In the genomic region with DNA sequence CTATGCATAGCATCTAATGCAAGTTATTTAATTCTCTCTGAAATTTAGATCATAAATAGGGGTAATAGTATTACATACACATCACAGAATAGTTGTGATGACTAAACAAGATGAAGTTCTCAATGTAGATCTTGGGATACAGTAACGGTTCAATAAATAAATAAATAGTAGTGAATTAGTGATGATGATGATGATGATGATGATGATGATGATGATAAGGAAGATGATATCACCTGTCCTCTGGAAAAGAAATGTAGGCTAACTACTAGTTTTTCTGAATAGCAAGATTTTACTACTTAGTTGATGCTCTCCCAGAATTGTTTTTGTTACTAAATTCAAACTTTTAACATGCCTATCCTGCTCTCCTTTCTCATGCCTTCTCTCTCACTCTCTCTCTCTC, we compare ENCODE assay signal across 25 cellular contexts. TPM values are rescaled to one million over a fixed set of nuclear protein-coding genes. Genes with fewer than 3 reads are reported as not detected.
A peak's percentile ranks its signal among the peaks of the same experiment; 100 is the strongest.
DNase-seq lines count a peak whose midpoint lies in the region; ATAC-seq, FAIRE-seq and TF ChIP-seq lines count a peak whose summit lies in the region.
"Had no signal": no experiment of that assay in that cellular context is flagged by ENCODE, and none has a peak within 500 bp of the region (broad histone marks: within the 10 kb centered on the region; RNA-seq: fewer than 3 reads in every experiment).

No MANE protein-coding gene starts in this region.

- H3K27me3 ChIP-seq in HepG2 (ENCODE audit: control insufficient read depth in 1 of 2, insufficient read depth in 2 of 2, low read length in 2 of 2) (no peaks in the 10 kb centered on the region), right lobe of liver (no peaks in the 10 kb centered on the region), H9 (ENCODE audit: insufficient read depth, low read length) (no peaks in the 10 kb centered on the region)
- H3K27me3 ChIP-seq: BE2C had no signal

- in situ Hi-C loops in HepG2 (cut with HindIII; ENCODE audit: extremely low pct_ligation_motif_present, low pct_unique_long_range_greater_than_20kb), result no loop called here

- H3K4me1 ChIP-seq in HepG2 (ENCODE audit: insufficient read depth, low read length) (no peaks in the 10 kb centered on the region), right lobe of liver (no peaks in the 10 kb centered on the region), kidney (ENCODE audit: control insufficient read depth in 1 of 2, insufficient read depth in 1 of 2, low read depth in 1 of 2, low read length in 2 of 2) (peaks cover 0 to 3% of the 10 kb centered on the region in 2 donors), H9 (ENCODE audit: insufficient read depth, low read length) (no peaks in the 10 kb centered on the region)
- H3K4me1 ChIP-seq: A549; BE2C; BLaER1 treated with 17β-estradiol and CSF1 and Interleukin-3, amounts not matched to agents 10 nM and 100 nM had no signal

- H2AFZ ChIP-seq in HepG2 (ENCODE audit: low read length), result no peak overlapping the region
- no peak overlapping the region for H2AFZ ChIP-seq in H9 (ENCODE audit: low read length)
- H2AFZ ChIP-seq: GM23248 had no signal

- H3K4ac ChIP-seq in H9 (ENCODE audit: low read depth, low read length), result no peak overlapping the region

- H4K91ac ChIP-seq in H9 (ENCODE audit: insufficient read length, low read depth, low read length), result no peak overlapping the region

- no peak overlapping the region for H3K9ac ChIP-seq in HepG2 (ENCODE audit: insufficient read depth, low read depth, low read length)
- no peak overlapping the region for H3K9ac ChIP-seq in kidney (ENCODE audit: low read length in 2 of 2)
- no peak overlapping the region for H3K9ac ChIP-seq in H9 (ENCODE audit: extremely low read depth, insufficient read length, low read length)
- H3K9ac ChIP-seq: BLaER1 treated with 17β-estradiol and CSF1 and Interleukin-3, amounts not matched to agents 10 nM and 100 nM; GM23248 had no signal

- no peak for DNase-seq in HepG2 (ENCODE audit: low spot score)
- DNase-seq in right lobe of liver, result no peak
- no peak for DNase-seq in central memory CD8-positive, alpha-beta T cell (ENCODE audit: low spot score in 2 of 2)
- no peak for DNase-seq in kidney
- no peak for DNase-seq in H9
- no peak for DNase-seq in stimulated activated naive CD4-positive, alpha-beta T cell (lab: John Stamatoyannopoulos, UW)
- no peak for DNase-seq in stimulated activated CD8-positive, alpha-beta memory T cell treated with anti-CD3 and anti-CD28 coated beads, Interleukin-4, amount 100 ng/mL, for 48 hours
- DNase-seq: 8988T; ACHN; AML-193; BE2C; CD4-positive, alpha-beta T cell; CD8-positive, alpha-beta memory T cell; DMS53; DMS79 treated with DMSO at 0.1 percent for 48 hours; GF-D8; GM23248; H7; HFFc6 had no signal

- H2BK20ac ChIP-seq in H9 (ENCODE audit: low read depth, low read length, poor library complexity, severe bottlenecking), result no peak overlapping the region

- no peak overlapping the region for H4K8ac ChIP-seq in H9 (replicated peaks; ENCODE audit: insufficient read length, low read depth, low read length)

- TF ChIP-seq POLR2A in HepG2 (IDR thresholded peaks at IDR 0.05; ENCODE audit: insufficient read depth in 1 of 2, low read depth in 2 of 2, low read length in 2 of 2) (no peak), right lobe of liver (IDR thresholded peaks at IDR 0.05) (no peak)

- BruUV-seq in HepG2 (replicated peaks; lab: Mats Ljungman, UMichigan), result no TSS peak

- H3K23ac ChIP-seq in H9 (ENCODE audit: insufficient read length, low read depth, low read length), result no peak overlapping the region

- H3K23me2 ChIP-seq in H9 (ENCODE audit: insufficient read length, low read depth, low read length, poor library complexity, severe bottlenecking), result no peaks in the 10 kb centered on the region

- H3K27ac ChIP-seq in HepG2 (ENCODE audit: extremely low read length, insufficient read depth, low read length) (no peak overlapping the region), right lobe of liver (no peak overlapping the region), kidney (ENCODE audit: low read depth in 2 of 2, low read length in 2 of 2) (no peak overlapping the region), H9 (ENCODE audit: insufficient read length, low read depth, low read length) (no peak overlapping the region)
- H3K27ac ChIP-seq: A549; BLaER1 treated with 17β-estradiol and CSF1 and Interleukin-3, amounts not matched to agents 10 nM and 100 nM; GM23248 had no signal

- no peak overlapping the region for H2BK5ac ChIP-seq in H9 (ENCODE audit: insufficient read length, low read length)

- TF ChIP-seq EP300 in HepG2 (IDR thresholded peaks at IDR 0.05; ENCODE audit: low read depth in 2 of 2, low read length in 2 of 2), result no peak
- no peak for TF ChIP-seq EP300 in HepG2 (CRISPR knock-in tag; IDR thresholded peaks at IDR 0.05; ENCODE audit: borderline replicate concordance)

- peaks cover 33% of the 10 kb centered on the region for H3K4me1 Mint-ChIP-seq in central memory CD8-positive, alpha-beta T cell
- H3K4me1 Mint-ChIP-seq in H9, result peaks cover 9 to 10% of the 10 kb centered on the region in 2 experiments
- H3K4me1 Mint-ChIP-seq: CD14-positive monocyte had no signal

- H4K20me1 ChIP-seq in HepG2 (ENCODE audit: insufficient read depth, low read length), result no peaks in the 10 kb centered on the region
- no peaks in the 10 kb centered on the region for H4K20me1 ChIP-seq in H9 (ENCODE audit: control insufficient read depth, insufficient read depth, insufficient read length)

- H3K4me2 ChIP-seq in HepG2 (ENCODE audit: low read depth, low read length) (no peak overlapping the region), H9 (ENCODE audit: insufficient read depth, insufficient read length, low read length) (no peak overlapping the region)
- H3K4me2 ChIP-seq: A549; BLaER1 treated with 17β-estradiol and CSF1 and Interleukin-3, amounts not matched to agents 10 nM and 100 nM had no signal

- TF ChIP-seq CTCF in HepG2 (CRISPR knock-in tag; IDR thresholded peaks at IDR 0.05) (no peak), right lobe of liver (IDR thresholded peaks at IDR 0.05) (no peak), kidney (IDR thresholded peaks at IDR 0.05; ENCODE audit: borderline replicate concordance, extremely low read depth, insufficient read depth) (no peak), H9 (conservative IDR thresholded peaks at IDR 0.05) (no peak)

- peaks cover 4% of the 10 kb centered on the region for H3K36me3 Mint-ChIP-seq in central memory CD8-positive, alpha-beta T cell (ENCODE audit: insufficient read depth)
- peaks cover 3 to 8% (median 8%) of the 10 kb centered on the region in 3 experiments; a peak in 5 of 7 replicates for H3K36me3 Mint-ChIP-seq in H9 (ENCODE audit: insufficient read depth in 1 of 3, low read depth in 3 of 3)

- WGBS in HepG2 (ENCODE audit: low lambda C conversion rate), result 90% methylated on average over 1 of the region's 1 CpG
- WGBS in right lobe of liver (ENCODE audit: insufficient coverage, low coverage, low lambda C conversion rate, missing lambda C conversion rate), result 58% methylated on average over 1 of the region's 1 CpG
- WGBS in H9 (ENCODE audit: extremely low coverage, insufficient read length, low lambda C conversion rate), result 100% methylated on average over 1 of the region's 1 CpG

- no peak overlapping the region for H3K14ac ChIP-seq in H9 (ENCODE audit: insufficient read depth, low read length)

- no peaks in the 10 kb centered on the region for H3K36me3 ChIP-seq in HepG2 (replicated peaks in 1 of 2; ENCODE audit: control insufficient read depth in 1 of 2, insufficient read depth in 2 of 2, low read length in 2 of 2)
- no peaks in the 10 kb centered on the region for H3K36me3 ChIP-seq in right lobe of liver
- no peaks in the 10 kb centered on the region for H3K36me3 ChIP-seq in kidney (ENCODE audit: control insufficient read depth in 1 of 2, insufficient read depth in 2 of 2, low read length in 2 of 2)
- H3K36me3 ChIP-seq: BE2C had no signal

- no peak overlapping the region for H3K18ac ChIP-seq in H9 (ENCODE audit: insufficient read length, low read depth, low read length)

- H3K9me3 ChIP-seq in HepG2 (ENCODE audit: low read length), result no peaks in the 10 kb centered on the region
- no peaks in the 10 kb centered on the region for H3K9me3 ChIP-seq in right lobe of liver
- H3K9me3 ChIP-seq in kidney (ENCODE audit: control insufficient read depth in 1 of 2, low read length in 2 of 2), result no peaks in the 10 kb centered on the region
- peaks cover 1% of the 10 kb centered on the region for H3K9me3 ChIP-seq in H9 (ENCODE audit: control insufficient read depth, low read depth, low read length)
- H3K9me3 ChIP-seq: A549, BE2C had no signal

- no peak overlapping the region for H3K4me3 Mint-ChIP-seq in central memory CD8-positive, alpha-beta T cell
- no peak overlapping the region for H3K4me3 Mint-ChIP-seq in H9
- H3K4me3 Mint-ChIP-seq: CD14-positive monocyte; CD4-positive, alpha-beta T cell; HFFc6 had no signal

- H3K4me3 ChIP-seq in HepG2 (replicated peaks in 1 of 3; ENCODE audit: insufficient read depth in 1 of 3, low read depth in 2 of 3, low read length in 3 of 3), result no peak overlapping the region
- H3K4me3 ChIP-seq in right lobe of liver, result no peak overlapping the region
- H3K4me3 ChIP-seq in kidney (ENCODE audit: low read length in 2 of 2), result no peak overlapping the region
- H3K4me3 ChIP-seq: A549; BLaER1 treated with 17β-estradiol and CSF1 and Interleukin-3, amounts not matched to agents 10 nM and 100 nM; GM23248 had no signal

- H3K27ac Mint-ChIP-seq in central memory CD8-positive, alpha-beta T cell (ENCODE audit: low read depth), result peak overlapping the region; percentile 8
- H3K27ac Mint-ChIP-seq in H9, result no peak overlapping the region
- H3K27ac Mint-ChIP-seq: CD4-positive, alpha-beta T cell; CD8-positive, alpha-beta memory T cell; HFFc6 had no signal

- no peak for ATAC-seq in HepG2
- no peak for ATAC-seq in right lobe of liver
- ATAC-seq in central memory CD8-positive, alpha-beta T cell (replicated peaks; ENCODE audit: extremely low read depth, poor library complexity, severe bottlenecking), result no peak
- ATAC-seq: A549, HCT116 had no signal

- H2BK120ac ChIP-seq in H9 (ENCODE audit: low read depth, low read length, poor library complexity, severe bottlenecking), result no peak overlapping the region

- no peaks in the 10 kb centered on the region for H3K79me2 ChIP-seq in HepG2 (ENCODE audit: insufficient read depth, low read length)
- no peaks in the 10 kb centered on the region for H3K79me2 ChIP-seq in H9 (ENCODE audit: insufficient read depth, low read length)

- H3K56ac ChIP-seq in H9 (ENCODE audit: insufficient read length, low read depth, low read length), result no peak overlapping the region

- H3K9me3 Mint-ChIP-seq in central memory CD8-positive, alpha-beta T cell, result no peaks in the 10 kb centered on the region
- H3K9me3 Mint-ChIP-seq in H9, result peaks cover 62 to 69% of the 10 kb centered on the region in 2 experiments
- H3K9me3 Mint-ChIP-seq: CD4-positive, alpha-beta T cell; CD8-positive, alpha-beta memory T cell; HFFc6 had no signal

- H4K5ac ChIP-seq in H9 (ENCODE audit: insufficient read length, low read depth, low read length), result no peak overlapping the region

- no peak for FAIRE-seq in HepG2 (lab: Jason Lieb, UNC)
- FAIRE-seq in kidney (lab: Jason Lieb, UNC), result peak; percentile 23
- FAIRE-seq: A549, GM12892, H1 had no signal

- TF ChIP-seq RAD21 in HepG2 (CRISPR knock-in tag; IDR thresholded peaks at IDR 0.05), result no peak

- H2BK15ac ChIP-seq in H9 (ENCODE audit: low read depth, low read length), result no peak overlapping the region

- no peak overlapping the region for H3T11ph ChIP-seq in H9 (ENCODE audit: low read length)

- H3K79me1 ChIP-seq in H9 (ENCODE audit: insufficient read depth, low read depth, low read length, poor library complexity, severe bottlenecking), result no peaks in the 10 kb centered on the region

- H3K27me3 Mint-ChIP-seq in central memory CD8-positive, alpha-beta T cell, result no peaks in the 10 kb centered on the region
- no peaks in the 10 kb centered on the region for H3K27me3 Mint-ChIP-seq in H9 (ENCODE audit: low read depth)
- H3K27me3 Mint-ChIP-seq: CD4-positive, alpha-beta T cell had no signal

- POLR2A ChIA-PET in HepG2 (lab: Yijun Ruan, JAX), result no interaction called here

- H2AK5ac ChIP-seq in H9 (ENCODE audit: insufficient read length, low read length), result no peak overlapping the region

- no peak overlapping the region for H2BK12ac ChIP-seq in H9 (ENCODE audit: insufficient read length, low read depth, low read length)

- CTCF ChIA-PET in HepG2 (lab: Yijun Ruan, JAX; ENCODE audit: low intra/inter-chr PET ratio, low total read pairs), result no interaction called here

- intact Hi-C loops in HepG2 (cut with micrococcal nuclease; ENCODE audit: unreplicated experiment), result no loop called here
- intact Hi-C loops in right lobe of liver (cut with DNase I), result no loop called here
- intact Hi-C loops in kidney (cut with DNase I), result no loop called here

RNA-seq across cellular contexts. Expression of a gene that starts 30.3 kb away (rescaled TPM):
- total RNA-seq in HepG2 (2016; rRNA removed; fragmentation: Illumina TruSeq; extraction: Trizol) (8.9 and 17.9 TPM in 2 replicates), right lobe of liver (10 to 100 TPM; 12.4 to 35.3 (median 23.5) TPM), kidney (130 TPM), H9 (2021) (41.8 and 42.1 TPM in 2 replicates)
- 1.5 and 1.6 TPM in 2 replicates for total RNA-seq in HepG2 (2016; cell fraction: cytosol; rRNA removed; fragmentation: Illumina TruSeq; extraction: Trizol; ENCODE audit: low read depth)
- 11.5 and 14.9 TPM in 2 replicates for total RNA-seq in HepG2 (2016; cell fraction: insoluble cytoplasmic fraction; rRNA removed; fragmentation: Illumina TruSeq; extraction: Trizol)
- total RNA-seq in HepG2 (2016; cell fraction: membrane; rRNA removed; fragmentation: Illumina TruSeq; extraction: Trizol), result 4.4 and 4.8 TPM in 2 replicates
- 5.1 and 5.7 TPM in 2 replicates for total RNA-seq in HepG2 (2016; cell fraction: nucleus; rRNA removed; fragmentation: Illumina TruSeq; extraction: Trizol)
- polyA plus RNA-seq in HepG2 (2011; rRNA removed) (8.2 and 11.4 TPM in 2 replicates), kidney (ENCODE audit: insufficient read depth, low read depth, low replicate concordance) (114 TPM)
- polyA plus RNA-seq in HepG2 (2011; cell fraction: cytosol; rRNA removed), result 5.9 and 9.1 TPM in 2 replicates
- 1.4 and 2.3 TPM in 2 replicates for polyA plus RNA-seq in HepG2 (2011; cell fraction: nucleus; rRNA removed)
- polyA plus RNA-seq in HepG2 (2012), result 7.6 and 12.1 TPM in 2 replicates
- polyA plus RNA-seq in HepG2 (2016; cell fraction: cytosol; fragmentation: Illumina TruSeq; extraction: Trizol; ENCODE audit: low read depth), result 3.5 and 3.7 TPM in 2 replicates
- polyA plus RNA-seq in HepG2 (2016; cell fraction: insoluble cytoplasmic fraction; fragmentation: Illumina TruSeq; extraction: Trizol; ENCODE audit: low read depth), result 28.6 and 34.1 TPM in 2 replicates
- polyA plus RNA-seq in HepG2 (2016; cell fraction: membrane; fragmentation: Illumina TruSeq; extraction: Trizol; ENCODE audit: low read depth), result 5.9 and 6.1 TPM in 2 replicates
- 9.2 and 10.9 TPM in 2 replicates for polyA plus RNA-seq in HepG2 (2016; cell fraction: nucleus; fragmentation: Illumina TruSeq; extraction: Trizol; ENCODE audit: insufficient read depth, low read depth)
- polyA minus RNA-seq in HepG2 (2011; rRNA and poly(A)+ RNA removed; ENCODE audit: low replicate concordance), result 3.0 and 10.1 TPM in 2 replicates
- polyA minus RNA-seq in HepG2 (2011; cell fraction: cytosol; rRNA and poly(A)+ RNA removed), result 5.7 and 6.5 TPM in 2 replicates
- 4.9 and 6.2 TPM in 2 replicates for polyA minus RNA-seq in HepG2 (2011; cell fraction: nucleus; rRNA and poly(A)+ RNA removed)

RNA-seq across cellular contexts. Expression of a gene that starts 30.5 kb away (rescaled TPM):
- total RNA-seq in HepG2 (2016; rRNA removed; fragmentation: Illumina TruSeq; extraction: Trizol) (0.24 and 0.36 TPM in 2 replicates), right lobe of liver (1 to 10 TPM; 1.9 to 5.5 (median 3.4) TPM), kidney (5.6 TPM), H9 (2021) (11.4 and 13.0 TPM in 2 replicates)
- total RNA-seq in HepG2 (2016; cell fraction: cytosol; rRNA removed; fragmentation: Illumina TruSeq; extraction: Trizol; ENCODE audit: low read depth), result not detected in 2 replicates
- 0.24 TPM in 1 of 2 replicates, not detected in the other for total RNA-seq in HepG2 (2016; cell fraction: insoluble cytoplasmic fraction; rRNA removed; fragmentation: Illumina TruSeq; extraction: Trizol)
- 0.19 and 0.41 TPM in 2 replicates for total RNA-seq in HepG2 (2016; cell fraction: membrane; rRNA removed; fragmentation: Illumina TruSeq; extraction: Trizol)
- total RNA-seq in HepG2 (2016; cell fraction: nucleus; rRNA removed; fragmentation: Illumina TruSeq; extraction: Trizol), result 0.22 TPM in 1 of 2 replicates, not detected in the other
- polyA plus RNA-seq in HepG2 (2011; rRNA removed) (0.31 and 0.44 TPM in 2 replicates), kidney (ENCODE audit: insufficient read depth, low read depth, low replicate concordance) (34.4 TPM)
- 0.16 and 0.35 TPM in 2 replicates for polyA plus RNA-seq in HepG2 (2011; cell fraction: cytosol; rRNA removed)
- 0.09 TPM in 1 of 2 replicates, not detected in the other for polyA plus RNA-seq in HepG2 (2011; cell fraction: nucleus; rRNA removed)
- polyA plus RNA-seq in HepG2 (2012), result 0.37 and 1.4 TPM in 2 replicates
- polyA plus RNA-seq in HepG2 (2016; cell fraction: cytosol; fragmentation: Illumina TruSeq; extraction: Trizol; ENCODE audit: low read depth), result 0.07 TPM in 1 of 2 replicates, not detected in the other
- 1.2 and 1.9 TPM in 2 replicates for polyA plus RNA-seq in HepG2 (2016; cell fraction: insoluble cytoplasmic fraction; fragmentation: Illumina TruSeq; extraction: Trizol; ENCODE audit: low read depth)
- polyA plus RNA-seq in HepG2 (2016; cell fraction: membrane; fragmentation: Illumina TruSeq; extraction: Trizol; ENCODE audit: low read depth), result 0.33 TPM in 1 of 2 replicates, not detected in the other
- 1.1 and 1.2 TPM in 2 replicates for polyA plus RNA-seq in HepG2 (2016; cell fraction: nucleus; fragmentation: Illumina TruSeq; extraction: Trizol; ENCODE audit: insufficient read depth, low read depth)
- polyA minus RNA-seq in HepG2 (2011; rRNA and poly(A)+ RNA removed; ENCODE audit: low replicate concordance), result 4.7 TPM in 1 of 2 replicates, not detected in the other
- not detected in 2 replicates for polyA minus RNA-seq in HepG2 (2011; cell fraction: cytosol; rRNA and poly(A)+ RNA removed)
- 0.75 and 0.77 TPM in 2 replicates for polyA minus RNA-seq in HepG2 (2011; cell fraction: nucleus; rRNA and poly(A)+ RNA removed)
